ENCODE assay signal across 12 cellular contexts in the genomic region with DNA sequence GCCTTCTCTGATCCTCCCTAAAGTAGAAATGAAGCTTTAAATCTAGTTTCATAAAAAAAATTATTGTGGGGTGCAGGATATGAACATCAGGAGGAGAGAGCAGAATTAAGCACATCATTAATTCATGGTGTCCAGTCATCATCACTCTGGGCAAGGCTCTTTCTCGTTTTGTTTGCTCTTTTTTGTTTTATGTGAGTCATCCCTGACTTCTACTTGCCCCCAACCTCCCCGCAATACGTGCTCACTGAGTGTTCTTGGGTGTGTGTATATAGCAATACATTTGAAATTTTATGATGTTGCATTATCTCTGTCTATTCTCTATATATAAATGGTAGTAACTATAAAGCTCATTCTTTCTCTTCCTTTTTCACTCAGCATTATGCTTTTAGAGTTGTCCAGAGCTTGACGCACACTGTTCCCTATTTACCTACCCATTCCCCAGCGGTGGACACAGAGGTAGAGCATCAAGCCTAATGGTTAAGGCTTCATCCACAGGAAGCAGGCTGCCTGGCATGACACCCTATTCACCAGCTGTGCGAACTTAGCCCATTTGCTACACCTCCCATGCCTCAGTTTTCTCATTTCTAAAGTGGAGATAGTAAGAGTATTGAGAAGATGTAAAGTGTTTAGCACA.
DNase-seq lines count a peak whose midpoint lies in the region; ATAC-seq and TF ChIP-seq lines count a peak whose summit lies in the region.
"Had no signal": no experiment of that assay in that cellular context is flagged by ENCODE, and none has a peak within 500 bp of the region (broad histone marks: within the 10 kb centered on the region; RNA-seq: fewer than 3 reads in every experiment).

No MANE protein-coding gene starts in this region.

- H3K4me3 Mint-ChIP-seq in activated T-cell treated with anti-CD3 and anti-CD28 coated beads, Interleukin-2, amount 50 U/mL, for 24 hours = no peak overlapping the region
- no peak overlapping the region for H3K4me3 Mint-ChIP-seq in stimulated activated memory B cell treated with anti-CD40 and anti-IgM and Interleukin-4, amounts not matched to agents 10 μg/mL and 1 μg/mL and 100 μg/mL, for 72 hours
- H3K4me3 Mint-ChIP-seq: activated naive CD8-positive, alpha-beta T cell treated with anti-CD3 and anti-CD28 coated beads for 36 hours had no signal

- H3K36me3 Mint-ChIP-seq in activated T-cell treated with anti-CD3 and anti-CD28 coated beads, Interleukin-2, amount 50 U/mL, for 24 hours (ENCODE audit: low read depth) = no peaks in the 10 kb centered on the region
- no peaks in the 10 kb centered on the region for H3K36me3 Mint-ChIP-seq in stimulated activated memory B cell treated with anti-CD40 and anti-IgM and Interleukin-4, amounts not matched to agents 10 μg/mL and 1 μg/mL and 100 μg/mL, for 72 hours
- H3K36me3 Mint-ChIP-seq: activated naive CD8-positive, alpha-beta T cell treated with anti-CD3 and anti-CD28 coated beads for 36 hours had no signal

- H3K27ac Mint-ChIP-seq in activated T-cell treated with anti-CD3 and anti-CD28 coated beads, Interleukin-2, amount 50 U/mL, for 24 hours = peak overlapping the region; percentile 35
- peak overlapping the region; percentile 31 for H3K27ac Mint-ChIP-seq in stimulated activated memory B cell treated with anti-CD40 and anti-IgM and Interleukin-4, amounts not matched to agents 10 μg/mL and 1 μg/mL and 100 μg/mL, for 72 hours
- H3K27ac Mint-ChIP-seq: activated naive CD8-positive, alpha-beta T cell treated with anti-CD3 and anti-CD28 coated beads for 36 hours had no signal

- H3K27ac ChIP-seq in fibroblast of lung (ENCODE audit: insufficient read depth, low read length) (peak overlapping the region; percentile 82), ascending aorta (no peak overlapping the region)

- H3K9me3 Mint-ChIP-seq in activated T-cell treated with anti-CD3 and anti-CD28 coated beads, Interleukin-2, amount 50 U/mL, for 24 hours = no peaks in the 10 kb centered on the region
- no peaks in the 10 kb centered on the region for H3K9me3 Mint-ChIP-seq in stimulated activated memory B cell treated with anti-CD40 and anti-IgM and Interleukin-4, amounts not matched to agents 10 μg/mL and 1 μg/mL and 100 μg/mL, for 72 hours
- H3K9me3 Mint-ChIP-seq: activated naive CD8-positive, alpha-beta T cell treated with anti-CD3 and anti-CD28 coated beads for 36 hours had no signal

- H3K4me3 ChIP-seq in fibroblast of lung (replicated peaks in 1 of 4; ENCODE audit: control extremely low read depth in 1 of 4, insufficient read depth in 1 of 4, low read depth in 3 of 4, low read length in 4 of 4) (no peak overlapping the region), ascending aorta (no peak overlapping the region)

- no peaks in the 10 kb centered on the region for H3K27me3 Mint-ChIP-seq in activated T-cell treated with anti-CD3 and anti-CD28 coated beads, Interleukin-2, amount 50 U/mL, for 24 hours
- no peaks in the 10 kb centered on the region for H3K27me3 Mint-ChIP-seq in stimulated activated memory B cell treated with anti-CD40 and anti-IgM and Interleukin-4, amounts not matched to agents 10 μg/mL and 1 μg/mL and 100 μg/mL, for 72 hours
- H3K27me3 Mint-ChIP-seq: activated naive CD8-positive, alpha-beta T cell treated with anti-CD3 and anti-CD28 coated beads for 36 hours had no signal

- H4K20me1 ChIP-seq in fibroblast of lung (ENCODE audit: control insufficient read depth, extremely low read depth, insufficient read depth, low read length) = no peaks in the 10 kb centered on the region

- peaks cover 42% of the 10 kb centered on the region for H3K4me1 Mint-ChIP-seq in activated T-cell treated with anti-CD3 and anti-CD28 coated beads, Interleukin-2, amount 50 U/mL, for 24 hours (ENCODE audit: low read depth)
- H3K4me1 Mint-ChIP-seq in stimulated activated memory B cell treated with anti-CD40 and anti-IgM and Interleukin-4, amounts not matched to agents 10 μg/mL and 1 μg/mL and 100 μg/mL, for 72 hours = peaks cover 48% of the 10 kb centered on the region

- no peak overlapping the region for H2AFZ ChIP-seq in fibroblast of lung (ENCODE audit: low read length)

- H3K27me3 ChIP-seq in fibroblast of lung (ENCODE audit: control insufficient read depth, insufficient read depth, low read length) = no peaks in the 10 kb centered on the region
- H3K27me3 ChIP-seq in ascending aorta = no peaks in the 10 kb centered on the region

- H3K36me3 ChIP-seq in fibroblast of lung (ENCODE audit: control insufficient read depth, insufficient read depth, low read length) = no peaks in the 10 kb centered on the region
- H3K36me3 ChIP-seq in ascending aorta = no peaks in the 10 kb centered on the region

- ATAC-seq in stimulated activated memory B cell treated with anti-CD40 and anti-IgM and Interleukin-4, amounts not matched to agents 10 μg/mL and 1 μg/mL and 100 μg/mL, for 72 hours = no peak
- ATAC-seq in GM18519 (IDR thresholded peaks at IDR 0.05; ENCODE audit: low FRiP score, unreplicated experiment) = no peak

- H3K4me1 ChIP-seq in fibroblast of lung (ENCODE audit: control insufficient read depth, extremely low read depth, insufficient read depth, low read length) (peaks cover 45% of the 10 kb centered on the region), ascending aorta (peaks cover 0 to 6% of the 10 kb centered on the region in 2 donors)

- H3K9me3 ChIP-seq in fibroblast of lung (ENCODE audit: control insufficient read depth, insufficient read depth, low read depth, low read length) (no peaks in the 10 kb centered on the region), ascending aorta (no peaks in the 10 kb centered on the region)

- H3K9ac ChIP-seq in fibroblast of lung (ENCODE audit: insufficient read depth, low read length) = no peak overlapping the region

- no peaks in the 10 kb centered on the region for H3K79me2 ChIP-seq in fibroblast of lung (ENCODE audit: control insufficient read depth, insufficient read depth, low read length)

- peak overlapping the region; percentile 11 for H3K4me2 ChIP-seq in fibroblast of lung (ENCODE audit: extremely low read depth, insufficient read depth, low read length)

- intact Hi-C loops in ascending aorta (cut with DNase I) = no loop called here

- DNase-seq in activated T-cell treated with anti-CD3 and anti-CD28 coated beads, Interleukin-2, amount 50 U/mL, for 24 hours = no peak
- no peak for DNase-seq in activated T-cell treated with anti-CD3 and anti-CD28 coated beads, Interleukin-2, amount 50 U/mL, for 48 hours
- peak; percentile 64 for DNase-seq in RPMI8226
- peak; percentile 82 to 88 for DNase-seq in fibroblast of lung (ENCODE audit: low read depth in 2 of 2)
- DNase-seq in NCI-H1105 treated with DMSO at 0.1 percent for 48 hours (lab: John Stamatoyannopoulos, UW) = no peak
- DNase-seq in ascending aorta (ENCODE audit: low spot score in 2 of 2) = no peak
- DNase-seq: activated naive CD8-positive, alpha-beta T cell treated with anti-CD3 and anti-CD28 coated beads for 36 hours; AML-193; stimulated activated CD4-positive, alpha-beta T cell treated with anti-CD3 and anti-CD28 coated beads, Interleukin-12 subunit alpha, Interleukin-12 subunit beta, amount 100 ng/mL, for 4 hours; stimulated activated naive CD4-positive, alpha-beta T cell had no signal

- no peak for TF ChIP-seq CTCF in fibroblast of lung (conservative IDR thresholded peaks at IDR 0.05 in 1 of 2, IDR thresholded peaks at IDR 0.05 in 1 of 2; ENCODE audit: low read depth in 1 of 2, low read length in 2 of 2)
- TF ChIP-seq CTCF in ascending aorta (IDR thresholded peaks at IDR 0.05) = no peak

Comparison
In these comparisons a context has a peak if more than half of its experiments do, and no peak if none do; other contexts are left out.
1. DNase-seq: peak in RPMI8226 (single experiment) and fibroblast of lung (2 of 2); none in activated T-cell treated with anti-CD3 and anti-CD28 coated beads, Interleukin-2, amount 50 U/mL, for 24 hours (single experiment), activated T-cell treated with anti-CD3 and anti-CD28 coated beads, Interleukin-2, amount 50 U/mL, for 48 hours (0 of 2), NCI-H1105 treated with DMSO at 0.1 percent for 48 hours (single experiment) and ascending aorta (0 of 2).